In genomic region chr3:52842424-52842823, GRCh38 we compare ENCODE assay signal across 35 cellular contexts. TPM values are rescaled to one million over a fixed set of nuclear protein-coding genes. Genes with fewer than 3 reads are reported as not detected.
DNase-seq lines count a peak whose midpoint lies in the region; ATAC-seq, FAIRE-seq and TF ChIP-seq lines count a peak whose summit lies in the region.
"Had no signal": no experiment of that assay in that cellular context is flagged by ENCODE, and none has a peak within 500 bp of the region (broad histone marks: within the 10 kb centered on the region; RNA-seq: fewer than 3 reads in every experiment).

No MANE protein-coding gene starts in this region.

- H3K9ac ChIP-seq in liver (ENCODE audit: low read depth in 1 of 2, low read length in 2 of 2) (no peak overlapping the region), HepG2 (ENCODE audit: insufficient read depth, low read depth, low read length) (no peak overlapping the region)
- H3K9ac ChIP-seq: neural progenitor cell had no signal

- TF ChIP-seq RAD21 in liver (IDR thresholded peaks at IDR 0.05) (peak in 1 of 2 donors; percentile 47), HepG2 (CRISPR knock-in tag; IDR thresholded peaks at IDR 0.05) (no peak)

- peaks cover 10 to 46% (median 31%) of the 10 kb centered on the region in 4 donors for H3K4me1 ChIP-seq in liver (ENCODE audit: control insufficient read depth in 4 of 4, insufficient read depth in 4 of 4, low read length in 3 of 4)
- peaks cover 26% of the 10 kb centered on the region for H3K4me1 ChIP-seq in HepG2 (ENCODE audit: insufficient read depth, low read length)
- peaks cover 22 to 66% (median 47%) of the 10 kb centered on the region in 9 donors for H3K4me1 ChIP-seq in heart right ventricle
- H3K4me1 ChIP-seq: SJCRH30 had no signal

- no peak for TF ChIP-seq POLR2A in HepG2 (IDR thresholded peaks at IDR 0.05; ENCODE audit: insufficient read depth in 1 of 2, low read depth in 2 of 2, low read length in 2 of 2)

- no peaks in the 10 kb centered on the region for H4K20me1 ChIP-seq in HepG2 (ENCODE audit: insufficient read depth, low read length)

- no peak for ATAC-seq in HepG2
- ATAC-seq in heart right ventricle: peak; percentile 32 to 75 (median 59)
- ATAC-seq: activated CD8-positive, alpha-beta T cell treated with anti-CD3 and anti-CD28 coated beads for 36 hours; CD8-positive, alpha-beta T cell; stimulated activated effector memory CD8-positive, alpha-beta T cell treated with anti-CD3 and anti-CD28 coated beads, Interleukin-12 subunit alpha, Interleukin-12 subunit beta, amount 100 ng/mL, for 72 hours; T-cell had no signal

- intact Hi-C loops in HepG2 (cut with micrococcal nuclease; ENCODE audit: unreplicated experiment) (no loop called here), heart right ventricle (cut with DNase I) (loop anchor here in 2 of 10 donors (5.0 to 10.0 kb wide), 2 partner anchors 52 to 70 kb away; partner anchors contain the start of genes NEK4 (in 1 of the 2) and STIMATE (in 1 of the 2)), posterior vena cava (cut with DNase I) (loop anchor here in 1 of 2 donors (5.0 kb wide), 1 partner anchor 55 kb away; the partner anchor contains the start of gene STIMATE)

- H3K27me3 ChIP-seq in liver (ENCODE audit: control insufficient read depth in 4 of 4, insufficient read depth in 4 of 4, low read length in 3 of 4) (no peaks in the 10 kb centered on the region), HepG2 (ENCODE audit: control insufficient read depth in 1 of 2, insufficient read depth in 2 of 2, low read length in 2 of 2) (no peaks in the 10 kb centered on the region), heart right ventricle (no peaks in the 10 kb centered on the region)
- H3K27me3 ChIP-seq: ascending aorta, neural progenitor cell, Peyer's patch, SJCRH30, testis had no signal

- in situ Hi-C loops in HepG2 (cut with HindIII; ENCODE audit: extremely low pct_ligation_motif_present, low pct_unique_long_range_greater_than_20kb): no loop called here

- H2AFZ ChIP-seq in HepG2 (ENCODE audit: low read length): no peak overlapping the region
- H2AFZ ChIP-seq: neural progenitor cell had no signal

- no peaks in the 10 kb centered on the region for H3K79me2 ChIP-seq in HepG2 (ENCODE audit: insufficient read depth, low read length)

- H3K4me3 ChIP-seq in liver (ENCODE audit: low read depth in 1 of 3, low read length in 3 of 3): no peak overlapping the region
- no peak overlapping the region for H3K4me3 ChIP-seq in HepG2 (replicated peaks in 1 of 3; ENCODE audit: insufficient read depth in 1 of 3, low read depth in 2 of 3, low read length in 3 of 3)
- no peak overlapping the region for H3K4me3 ChIP-seq in heart right ventricle
- H3K4me3 ChIP-seq: ascending aorta, neural progenitor cell, Peyer's patch, SJCRH30, smooth muscle cell, testis had no signal

- no peak overlapping the region for H3K4me2 ChIP-seq in HepG2 (ENCODE audit: low read depth, low read length)
- H3K4me2 ChIP-seq: neural progenitor cell, smooth muscle cell had no signal

- POLR2A ChIA-PET in HepG2 (lab: Yijun Ruan, JAX): no interaction called here

- TF ChIP-seq EP300 in HepG2 (IDR thresholded peaks at IDR 0.05; ENCODE audit: low read depth in 2 of 2, low read length in 2 of 2) (no peak), HepG2 (CRISPR knock-in tag; IDR thresholded peaks at IDR 0.05; ENCODE audit: borderline replicate concordance) (no peak)

- DNase-seq in HepG2 (ENCODE audit: low spot score) (no peak), heart right ventricle (peak; percentile 37 to 54), posterior vena cava (ENCODE audit: low spot score) (peak; percentile 75), NCI-H526 (lab: John Stamatoyannopoulos, UW) (no peak), islet precursor cell (no peak), NCI-H1694 treated with DMSO at 0.1 percent for 48 hours (lab: John Stamatoyannopoulos, UW) (no peak), DMS53 treated with DMSO at 0.1 percent for 48 hours (lab: John Stamatoyannopoulos, UW; ENCODE audit: unreplicated experiment) (no peak)
- DNase-seq: activated CD4-positive, CD25-positive, alpha-beta regulatory T cell treated with anti-CD3 and anti-CD28 coated beads, Interleukin-2, amount 50 U/mL, for 72 hours; activated CD8-positive, alpha-beta T cell treated with anti-CD3 and anti-CD28 coated beads for 36 hours; activated effector memory CD4-positive, alpha-beta T cell treated with Interleukin-2 at 50 U/mL for 16 hours; activated naive CD8-positive, alpha-beta T cell treated with anti-CD3 and anti-CD28 coated beads for 36 hours; CD8-positive, alpha-beta T cell; central memory CD4-positive, alpha-beta T cell; DMS153; KBM-7; MM.1S; NCI-H146; NCI-H2171 treated with DMSO at 0.1 percent for 48 hours; NCI-H524 treated with DMSO at 0.1 percent for 48 hours; Peyer's patch; SJCRH30; T-cell; testis had no signal

- no peak for TF ChIP-seq CTCF in liver (IDR thresholded peaks at IDR 0.05; ENCODE audit: low read depth, low read length, missing input control)
- no peak for TF ChIP-seq CTCF in HepG2 (CRISPR knock-in tag; IDR thresholded peaks at IDR 0.05)
- TF ChIP-seq CTCF in heart right ventricle (IDR thresholded peaks at IDR 0.05): no peak

- WGBS in liver: 55% methylated on average over 7 of the region's 7 CpGs
- WGBS in HepG2 (ENCODE audit: low lambda C conversion rate): 100% methylated on average over 2 of the region's 7 CpGs
- 67 to 70% methylated on average over 7 of the region's 7 CpGs for WGBS in heart right ventricle, 2 donors

- CTCF ChIA-PET in HepG2 (lab: Yijun Ruan, JAX; ENCODE audit: low intra/inter-chr PET ratio, low total read pairs): no interaction called here

- no peak for FAIRE-seq in HepG2 (lab: Jason Lieb, UNC)
- FAIRE-seq: G401.6, TTC549 had no signal

- H3K27ac ChIP-seq in liver (ENCODE audit: low read depth in 1 of 2, low read length in 2 of 2) (peak overlapping the region; percentile 91 to 97), HepG2 (ENCODE audit: extremely low read length, insufficient read depth, low read length) (no peak overlapping the region), heart right ventricle (peak overlapping the region in 9 of 10 donors; percentile 5 to 84 (median 50))
- H3K27ac ChIP-seq: 22Rv1, epithelial cell of prostate, neural progenitor cell, SJCRH30, testis had no signal

- H3K36me3 ChIP-seq in liver (ENCODE audit: control insufficient read depth in 4 of 4, insufficient read depth in 3 of 4, low read depth in 1 of 4, low read length in 3 of 4) (peaks cover 0 to 5% (median 2%) of the 10 kb centered on the region in 4 donors), HepG2 (replicated peaks in 1 of 2; ENCODE audit: control insufficient read depth in 1 of 2, insufficient read depth in 2 of 2, low read length in 2 of 2) (no peaks in the 10 kb centered on the region), heart right ventricle (peaks cover 0 to 63% (median 11%) of the 10 kb centered on the region in 9 donors)
- H3K36me3 ChIP-seq: neural progenitor cell, SJCRH30 had no signal

- BruUV-seq in HepG2 (replicated peaks; lab: Mats Ljungman, UMichigan): no TSS peak

- H3K9me3 ChIP-seq in liver (ENCODE audit: control insufficient read depth in 4 of 4, low read length in 3 of 4) (no peaks in the 10 kb centered on the region), HepG2 (ENCODE audit: low read length) (no peaks in the 10 kb centered on the region), heart right ventricle (no peaks in the 10 kb centered on the region)
- H3K9me3 ChIP-seq: ascending aorta, Peyer's patch, SJCRH30, testis had no signal

RNA-seq across cellular contexts. Expression of gene MUSTN1, which starts 7.6 kb away (rescaled TPM):
- total RNA-seq in liver: 10 to 100 TPM in 1 of 2 donors, under 1 TPM in 1; 0.25 to 12.1 TPM
- 1 to 10 TPM; 1.8 to 6.1 TPM for polyA plus RNA-seq in liver
- total RNA-seq in HepG2 (2016; rRNA removed; fragmentation: Illumina TruSeq; extraction: Trizol): 1.3 and 1.4 TPM in 2 replicates
- total RNA-seq in HepG2 (2016; cell fraction: cytosol; rRNA removed; fragmentation: Illumina TruSeq; extraction: Trizol; ENCODE audit: low read depth): 1.1 TPM in 1 of 2 replicates, not detected in the other
- total RNA-seq in HepG2 (2016; cell fraction: insoluble cytoplasmic fraction; rRNA removed; fragmentation: Illumina TruSeq; extraction: Trizol): 1.8 and 2.0 TPM in 2 replicates
- total RNA-seq in HepG2 (2016; cell fraction: membrane; rRNA removed; fragmentation: Illumina TruSeq; extraction: Trizol): 0.62 and 1.3 TPM in 2 replicates
- 1.5 and 1.8 TPM in 2 replicates for total RNA-seq in HepG2 (2016; cell fraction: nucleus; rRNA removed; fragmentation: Illumina TruSeq; extraction: Trizol)
- polyA plus RNA-seq in HepG2 (2011; rRNA removed): 0.60 and 0.84 TPM in 2 replicates
- polyA plus RNA-seq in HepG2 (2011; cell fraction: cytosol; rRNA removed): 0.46 and 0.76 TPM in 2 replicates
- 8.5 TPM in 2 replicates for polyA plus RNA-seq in HepG2 (2011; cell fraction: nucleus; rRNA removed)
- 0.59 and 1.6 TPM in 2 replicates for polyA plus RNA-seq in HepG2 (2012)
- 0.95 and 1.2 TPM in 2 replicates for polyA plus RNA-seq in HepG2 (2016; cell fraction: cytosol; fragmentation: Illumina TruSeq; extraction: Trizol; ENCODE audit: low read depth)
- polyA plus RNA-seq in HepG2 (2016; cell fraction: insoluble cytoplasmic fraction; fragmentation: Illumina TruSeq; extraction: Trizol; ENCODE audit: low read depth): 1.7 and 2.2 TPM in 2 replicates
- 0.33 and 0.93 TPM in 2 replicates for polyA plus RNA-seq in HepG2 (2016; cell fraction: membrane; fragmentation: Illumina TruSeq; extraction: Trizol; ENCODE audit: low read depth)
- 4.6 and 6.7 TPM in 2 replicates for polyA plus RNA-seq in HepG2 (2016; cell fraction: nucleus; fragmentation: Illumina TruSeq; extraction: Trizol; ENCODE audit: insufficient read depth, low read depth)
- polyA minus RNA-seq in HepG2 (2011; rRNA and poly(A)+ RNA removed; ENCODE audit: low replicate concordance): 0.54 TPM in 1 of 2 replicates, not detected in the other
- not detected in 2 replicates for polyA minus RNA-seq in HepG2 (2011; cell fraction: cytosol; rRNA and poly(A)+ RNA removed)
- not detected in 2 replicates for polyA minus RNA-seq in HepG2 (2011; cell fraction: nucleus; rRNA and poly(A)+ RNA removed)
- 10 to 100 TPM; 13.0 to 91.1 (median 37.5) TPM for total RNA-seq in heart right ventricle
- polyA plus RNA-seq in heart right ventricle: 100 to 1,000 TPM in 1 of 2 donors, 10 to 100 TPM in 1; 59.6 to 182 TPM
- 100 to 1,000 TPM in 1 of 2 donors, 10 to 100 TPM in 1; 78.5 to 105 TPM for total RNA-seq in posterior vena cava
- total RNA-seq: activated CD8-positive, alpha-beta T cell treated with anti-CD3 and anti-CD28 coated beads for 36 hours; fibroblast of villous mesenchyme; mammary epithelial cell; progenitor cell of endocrine pancreas had no signal

RNA-seq across cellular contexts. Expression of gene ITIH4, which starts 12.0 kb away (rescaled TPM):
- total RNA-seq in liver (1,000 to 10,000 TPM in 1 of 2 donors, 100 to 1,000 TPM in 1; 447 to 2,000 TPM), HepG2 (2016; rRNA removed; fragmentation: Illumina TruSeq; extraction: Trizol) (1.5 and 5.3 TPM in 2 replicates), heart right ventricle (1 to 10 TPM; 2.3 to 9.3 (median 4.3) TPM), posterior vena cava (10 to 100 TPM; 19.1 to 28.8 TPM)
- polyA plus RNA-seq in liver (1,000 to 10,000 TPM; 2,821 to 3,354 TPM), HepG2 (2011; rRNA removed) (2.7 and 3.7 TPM in 2 replicates), heart right ventricle (10 to 100 TPM in 1 of 2 donors, 1 to 10 TPM in 1; 1.5 to 17.9 TPM)
- total RNA-seq in HepG2 (2016; cell fraction: cytosol; rRNA removed; fragmentation: Illumina TruSeq; extraction: Trizol; ENCODE audit: low read depth): 1.1 and 1.6 TPM in 2 replicates
- 2.2 and 6.6 TPM in 2 replicates for total RNA-seq in HepG2 (2016; cell fraction: insoluble cytoplasmic fraction; rRNA removed; fragmentation: Illumina TruSeq; extraction: Trizol)
- total RNA-seq in HepG2 (2016; cell fraction: membrane; rRNA removed; fragmentation: Illumina TruSeq; extraction: Trizol): 1.0 and 2.3 TPM in 2 replicates
- total RNA-seq in HepG2 (2016; cell fraction: nucleus; rRNA removed; fragmentation: Illumina TruSeq; extraction: Trizol): 6.0 and 8.7 TPM in 2 replicates
- 1.1 and 1.6 TPM in 2 replicates for polyA plus RNA-seq in HepG2 (2011; cell fraction: cytosol; rRNA removed)
- 6.7 and 7.2 TPM in 2 replicates for polyA plus RNA-seq in HepG2 (2011; cell fraction: nucleus; rRNA removed)
- polyA plus RNA-seq in HepG2 (2012): 0.95 TPM in 1 of 2 replicates, not detected in the other
- polyA plus RNA-seq in HepG2 (2016; cell fraction: cytosol; fragmentation: Illumina TruSeq; extraction: Trizol; ENCODE audit: low read depth): 0.76 and 1.1 TPM in 2 replicates
- 1.3 and 1.6 TPM in 2 replicates for polyA plus RNA-seq in HepG2 (2016; cell fraction: insoluble cytoplasmic fraction; fragmentation: Illumina TruSeq; extraction: Trizol; ENCODE audit: low read depth)
- 1.2 and 1.4 TPM in 2 replicates for polyA plus RNA-seq in HepG2 (2016; cell fraction: membrane; fragmentation: Illumina TruSeq; extraction: Trizol; ENCODE audit: low read depth)
- polyA plus RNA-seq in HepG2 (2016; cell fraction: nucleus; fragmentation: Illumina TruSeq; extraction: Trizol; ENCODE audit: insufficient read depth, low read depth): 10.2 and 12.6 TPM in 2 replicates
- polyA minus RNA-seq in HepG2 (2011; rRNA and poly(A)+ RNA removed; ENCODE audit: low replicate concordance): 1.8 and 2.5 TPM in 2 replicates
- polyA minus RNA-seq in HepG2 (2011; cell fraction: cytosol; rRNA and poly(A)+ RNA removed): 0.59 and 0.97 TPM in 2 replicates
- polyA minus RNA-seq in HepG2 (2011; cell fraction: nucleus; rRNA and poly(A)+ RNA removed): 0.64 and 2.5 TPM in 2 replicates
- total RNA-seq: SJCRH30 had no signal

RNA-seq across cellular contexts. Expression of gene ITIH3, which starts 47.8 kb away (rescaled TPM):
- total RNA-seq in liver (1,000 to 10,000 TPM in 1 of 2 donors, 100 to 1,000 TPM in 1; 507 to 1,075 TPM), HepG2 (2016; rRNA removed; fragmentation: Illumina TruSeq; extraction: Trizol) (38.9 and 105 TPM in 2 replicates), heart right ventricle (under 1 TPM; 0.13 to 0.97 (median 0.41) TPM), posterior vena cava (10 to 100 TPM; 14.8 to 16.1 TPM)
- polyA plus RNA-seq in liver (1,000 to 10,000 TPM in 1 of 2 donors, 100 to 1,000 TPM in 1; 743 to 1,326 TPM), HepG2 (2011; rRNA removed) (632 and 1,233 TPM in 2 replicates), heart right ventricle (1 to 10 TPM; 1.0 to 1.3 TPM)
- total RNA-seq in HepG2 (2016; cell fraction: cytosol; rRNA removed; fragmentation: Illumina TruSeq; extraction: Trizol; ENCODE audit: low read depth): 10.8 and 12.0 TPM in 2 replicates
- total RNA-seq in HepG2 (2016; cell fraction: insoluble cytoplasmic fraction; rRNA removed; fragmentation: Illumina TruSeq; extraction: Trizol): 37.6 and 103 TPM in 2 replicates
- 14.7 and 16.8 TPM in 2 replicates for total RNA-seq in HepG2 (2016; cell fraction: membrane; rRNA removed; fragmentation: Illumina TruSeq; extraction: Trizol)
- total RNA-seq in HepG2 (2016; cell fraction: nucleus; rRNA removed; fragmentation: Illumina TruSeq; extraction: Trizol): 132 and 140 TPM in 2 replicates
- 347 and 666 TPM in 2 replicates for polyA plus RNA-seq in HepG2 (2011; cell fraction: cytosol; rRNA removed)
- 3,464 and 4,379 TPM in 2 replicates for polyA plus RNA-seq in HepG2 (2011; cell fraction: nucleus; rRNA removed)
- polyA plus RNA-seq in HepG2 (2012): 718 and 962 TPM in 2 replicates
- 7.0 and 7.3 TPM in 2 replicates for polyA plus RNA-seq in HepG2 (2016; cell fraction: cytosol; fragmentation: Illumina TruSeq; extraction: Trizol; ENCODE audit: low read depth)
- 31.3 and 36.2 TPM in 2 replicates for polyA plus RNA-seq in HepG2 (2016; cell fraction: insoluble cytoplasmic fraction; fragmentation: Illumina TruSeq; extraction: Trizol; ENCODE audit: low read depth)
- 10.3 TPM in 2 replicates for polyA plus RNA-seq in HepG2 (2016; cell fraction: membrane; fragmentation: Illumina TruSeq; extraction: Trizol; ENCODE audit: low read depth)
- 273 and 284 TPM in 2 replicates for polyA plus RNA-seq in HepG2 (2016; cell fraction: nucleus; fragmentation: Illumina TruSeq; extraction: Trizol; ENCODE audit: insufficient read depth, low read depth)
- 0.26 and 415 TPM in 2 replicates for polyA minus RNA-seq in HepG2 (2011; rRNA and poly(A)+ RNA removed; ENCODE audit: low replicate concordance)
- 134 and 348 TPM in 2 replicates for polyA minus RNA-seq in HepG2 (2011; cell fraction: cytosol; rRNA and poly(A)+ RNA removed)
- polyA minus RNA-seq in HepG2 (2011; cell fraction: nucleus; rRNA and poly(A)+ RNA removed): 662 and 1,024 TPM in 2 replicates
- total RNA-seq: activated CD8-positive, alpha-beta T cell treated with anti-CD3 and anti-CD28 coated beads for 36 hours; activated naive CD8-positive, alpha-beta T cell treated with anti-CD3 and anti-CD28 coated beads for 36 hours; CD8-positive, alpha-beta T cell; mammary epithelial cell; SJCRH30; smooth muscle cell had no signal
- polyA plus RNA-seq: mammary epithelial cell, smooth muscle cell had no signal

RNA-seq across cellular contexts. Expression of gene STIMATE, which starts 54.9 kb away (rescaled TPM):
- total RNA-seq in liver: 10 to 100 TPM; 14.0 to 24.4 TPM
- polyA plus RNA-seq in liver: 10 to 100 TPM; 18.6 to 23.1 TPM
- total RNA-seq in HepG2 (2016; rRNA removed; fragmentation: Illumina TruSeq; extraction: Trizol): 8.7 and 11.7 TPM in 2 replicates
- total RNA-seq in HepG2 (2016; cell fraction: cytosol; rRNA removed; fragmentation: Illumina TruSeq; extraction: Trizol; ENCODE audit: low read depth): 18.2 and 18.6 TPM in 2 replicates
- total RNA-seq in HepG2 (2016; cell fraction: insoluble cytoplasmic fraction; rRNA removed; fragmentation: Illumina TruSeq; extraction: Trizol): 7.4 and 13.2 TPM in 2 replicates
- total RNA-seq in HepG2 (2016; cell fraction: membrane; rRNA removed; fragmentation: Illumina TruSeq; extraction: Trizol): 22.9 and 26.2 TPM in 2 replicates
- 6.8 and 12.1 TPM in 2 replicates for total RNA-seq in HepG2 (2016; cell fraction: nucleus; rRNA removed; fragmentation: Illumina TruSeq; extraction: Trizol)
- polyA plus RNA-seq in HepG2 (2011; rRNA removed): 5.7 and 6.2 TPM in 2 replicates
- polyA plus RNA-seq in HepG2 (2011; cell fraction: cytosol; rRNA removed): 6.4 and 6.8 TPM in 2 replicates
- 27.8 and 29.6 TPM in 2 replicates for polyA plus RNA-seq in HepG2 (2011; cell fraction: nucleus; rRNA removed)
- polyA plus RNA-seq in HepG2 (2012): 5.6 and 5.9 TPM in 2 replicates
- polyA plus RNA-seq in HepG2 (2016; cell fraction: cytosol; fragmentation: Illumina TruSeq; extraction: Trizol; ENCODE audit: low read depth): 28.0 and 29.6 TPM in 2 replicates
- 8.4 and 9.2 TPM in 2 replicates for polyA plus RNA-seq in HepG2 (2016; cell fraction: insoluble cytoplasmic fraction; fragmentation: Illumina TruSeq; extraction: Trizol; ENCODE audit: low read depth)
- 25.4 and 30.7 TPM in 2 replicates for polyA plus RNA-seq in HepG2 (2016; cell fraction: membrane; fragmentation: Illumina TruSeq; extraction: Trizol; ENCODE audit: low read depth)
- polyA plus RNA-seq in HepG2 (2016; cell fraction: nucleus; fragmentation: Illumina TruSeq; extraction: Trizol; ENCODE audit: insufficient read depth, low read depth): 12.9 and 17.4 TPM in 2 replicates
- 11.7 and 11.8 TPM in 2 replicates for polyA minus RNA-seq in HepG2 (2011; rRNA and poly(A)+ RNA removed; ENCODE audit: low replicate concordance)
- polyA minus RNA-seq in HepG2 (2011; cell fraction: cytosol; rRNA and poly(A)+ RNA removed): 6.1 and 8.6 TPM in 2 replicates
- polyA minus RNA-seq in HepG2 (2011; cell fraction: nucleus; rRNA and poly(A)+ RNA removed): 5.3 and 7.9 TPM in 2 replicates
- total RNA-seq in heart right ventricle: 1 to 10 TPM; 4.0 to 9.7 (median 7.3) TPM
- 1 to 10 TPM; 4.4 to 7.2 TPM for polyA plus RNA-seq in heart right ventricle
- 10 to 100 TPM; 20.7 to 24.1 TPM for total RNA-seq in posterior vena cava

Comparison
In these comparisons a context has a peak if more than half of its experiments do, and no peak if none do; other contexts are left out.
1. RNA of gene ITIH4, which starts 12.0 kb away (total RNA-seq): 447 to 2,000 TPM in liver; 19.1 to 28.8 TPM in posterior vena cava, 1.0 to 8.7 TPM in HepG2 and 2.3 to 9.3 TPM in heart right ventricle; every median in the first group is over 10 times any median in the second.
2. DNase-seq: peak in heart right ventricle (2 of 2) and posterior vena cava (single experiment); none in HepG2 (single experiment), NCI-H526 (0 of 2), islet precursor cell (single experiment), NCI-H1694 treated with DMSO at 0.1 percent for 48 hours (single experiment) and DMS53 treated with DMSO at 0.1 percent for 48 hours (single experiment).
3. RNA of gene ITIH3, which starts 47.8 kb away (total RNA-seq): 507 to 1,075 TPM in liver, 10.8 to 140 TPM in HepG2 and 14.8 to 16.1 TPM in posterior vena cava; 0.13 to 0.97 TPM in heart right ventricle; every median in the first group is over 4 times any median in the second.